In genomic region chr1:23168462-23169218, GRCh38 we compare ENCODE assay signal across 8 cellular contexts. TPM values are rescaled to one million over a fixed set of nuclear protein-coding genes. Genes with fewer than 3 reads are reported as not detected.
DNase-seq lines count a peak whose midpoint lies in the region; ATAC-seq and TF ChIP-seq lines count a peak whose summit lies in the region.

TSS of gene LUZP1 (minus strand) at chr1:23168856.

- peak; percentile 51 for DNase-seq in KG1 (lab: John Stamatoyannopoulos, UW)
- peak; percentile 86 for DNase-seq in RWPE2 (ENCODE audit: low spot score)
- DNase-seq in activated T-helper 9 cell treated with anti-CD3 and anti-CD28 coated beads, Interleukin-2, amount 50 U/mL, for 16 hours (ENCODE audit: low read depth), result peak; percentile 86
- peak; percentile 73 to 90 for DNase-seq in fibroblast of lung (ENCODE audit: low read depth in 2 of 2)
- DNase-seq in naive thymus-derived CD8-positive, alpha-beta T cell, result peak; percentile 74 to 94 (median 84)
- peak; percentile 74 for DNase-seq in stimulated activated naive B cell treated with anti-CD40 and anti-IgM and Interleukin-4, amounts not matched to agents 10 μg/mL and 1 μg/mL and 100 μg/mL, for 72 hours

- no peaks in the 10 kb centered on the region for H3K27me3 ChIP-seq in BLaER1 treated with 17β-estradiol and CSF1 and Interleukin-3, amounts not matched to agents 10 nM and 100 nM
- no peaks in the 10 kb centered on the region for H3K27me3 ChIP-seq in RWPE2 (ENCODE audit: insufficient read depth, poor library complexity, severe bottlenecking)
- no peaks in the 10 kb centered on the region for H3K27me3 ChIP-seq in fibroblast of lung (ENCODE audit: control insufficient read depth, insufficient read depth, low read length)

- H3K36me3 Mint-ChIP-seq in naive thymus-derived CD8-positive, alpha-beta T cell, result no peaks in the 10 kb centered on the region
- H3K36me3 Mint-ChIP-seq in stimulated activated naive B cell treated with anti-CD40 and anti-IgM and Interleukin-4, amounts not matched to agents 10 μg/mL and 1 μg/mL and 100 μg/mL, for 72 hours, result peaks cover 2 to 6% of the 10 kb centered on the region in 2 donors

- ATAC-seq in GM19455 (IDR thresholded peaks at IDR 0.05; ENCODE audit: unreplicated experiment) (peak; percentile 65), RWPE2 (ENCODE audit: low read depth) (peak; percentile 52)
- ATAC-seq in naive thymus-derived CD8-positive, alpha-beta T cell, result peak; percentile 80 to 82
- ATAC-seq in stimulated activated naive B cell treated with anti-CD40 and anti-IgM and Interleukin-4, amounts not matched to agents 10 μg/mL and 1 μg/mL and 100 μg/mL, for 72 hours (replicated peaks), result peak; percentile 80 to 84

- no peaks in the 10 kb centered on the region for H3K9me3 Mint-ChIP-seq in naive thymus-derived CD8-positive, alpha-beta T cell
- no peaks in the 10 kb centered on the region for H3K9me3 Mint-ChIP-seq in stimulated activated naive B cell treated with anti-CD40 and anti-IgM and Interleukin-4, amounts not matched to agents 10 μg/mL and 1 μg/mL and 100 μg/mL, for 72 hours

- peaks cover 59 to 85% (median 72%) of the 10 kb centered on the region in 10 experiments for H3K4me1 ChIP-seq in BLaER1 treated with 17β-estradiol and CSF1 and Interleukin-3, amounts not matched to agents 10 nM and 100 nM
- peaks cover 40% of the 10 kb centered on the region for H3K4me1 ChIP-seq in RWPE2 (ENCODE audit: insufficient read depth, poor library complexity, severe bottlenecking)
- H3K4me1 ChIP-seq in fibroblast of lung (ENCODE audit: control insufficient read depth, extremely low read depth, insufficient read depth, low read length), result peaks cover 13% of the 10 kb centered on the region

- H3K9ac ChIP-seq in BLaER1 treated with 17β-estradiol and CSF1 and Interleukin-3, amounts not matched to agents 10 nM and 100 nM, result peak within 1 kb of the TSS; percentile 89 to 99 (median 98)
- H3K9ac ChIP-seq in fibroblast of lung (ENCODE audit: insufficient read depth, low read length), result peak within 1 kb of the TSS; percentile 90

- H2AFZ ChIP-seq in fibroblast of lung (ENCODE audit: low read length), result peak within 1 kb of the TSS; percentile 45

- H3K4me3 ChIP-seq in BLaER1 treated with 17β-estradiol and CSF1 and Interleukin-3, amounts not matched to agents 10 nM and 100 nM, result peak within 1 kb of the TSS; percentile 75 to 97 (median 92)
- peak within 1 kb of the TSS; percentile 85 for H3K4me3 ChIP-seq in RWPE2 (ENCODE audit: severe bottlenecking)
- H3K4me3 ChIP-seq in fibroblast of lung (replicated peaks in 1 of 4; ENCODE audit: control extremely low read depth in 1 of 4, insufficient read depth in 1 of 4, low read depth in 3 of 4, low read length in 4 of 4), result peak within 1 kb of the TSS; percentile 86 to 89 (median 88)

- peak within 1 kb of the TSS; percentile 80 to 99 (median 95) for H3K27ac ChIP-seq in BLaER1 treated with 17β-estradiol and CSF1 and Interleukin-3, amounts not matched to agents 10 nM and 100 nM
- H3K27ac ChIP-seq in RWPE2 (ENCODE audit: poor library complexity, severe bottlenecking) (peak within 1 kb of the TSS; percentile 87), fibroblast of lung (ENCODE audit: insufficient read depth, low read length) (peak within 1 kb of the TSS; percentile 90)

- peaks cover 12 to 44% (median 37%) of the 10 kb centered on the region in 4 donors for H3K4me1 Mint-ChIP-seq in naive thymus-derived CD8-positive, alpha-beta T cell
- peaks cover 15 to 32% of the 10 kb centered on the region in 2 donors for H3K4me1 Mint-ChIP-seq in stimulated activated naive B cell treated with anti-CD40 and anti-IgM and Interleukin-4, amounts not matched to agents 10 μg/mL and 1 μg/mL and 100 μg/mL, for 72 hours

- TF ChIP-seq CTCF in RWPE2 (IDR thresholded peaks at IDR 0.05; ENCODE audit: poor library complexity, severe bottlenecking) (no peak), fibroblast of lung (conservative IDR thresholded peaks at IDR 0.05 in 1 of 2, IDR thresholded peaks at IDR 0.05 in 1 of 2; ENCODE audit: low read depth in 1 of 2, low read length in 2 of 2) (no peak)

- POLR2A ChIA-PET in naive thymus-derived CD8-positive, alpha-beta T cell (lab: Charles Lee), result interaction anchor here (0.6 to 1.4 kb wide), 3 partner anchors 14 to 68 kb away, joined by 4 to 10 read pairs (median 5); no protein-coding TSS in a partner anchor

- H3K4me3 Mint-ChIP-seq in naive thymus-derived CD8-positive, alpha-beta T cell, result peak within 1 kb of the TSS; percentile 91 to 97 (median 96)
- peak within 1 kb of the TSS; percentile 100 for H3K4me3 Mint-ChIP-seq in stimulated activated naive B cell treated with anti-CD40 and anti-IgM and Interleukin-4, amounts not matched to agents 10 μg/mL and 1 μg/mL and 100 μg/mL, for 72 hours

- peak within 1 kb of the TSS; percentile 88 to 98 (median 93) for H3K4me2 ChIP-seq in BLaER1 treated with 17β-estradiol and CSF1 and Interleukin-3, amounts not matched to agents 10 nM and 100 nM
- H3K4me2 ChIP-seq in fibroblast of lung (ENCODE audit: extremely low read depth, insufficient read depth, low read length), result peak within 1 kb of the TSS; percentile 81

- H3K79me2 ChIP-seq in fibroblast of lung (ENCODE audit: control insufficient read depth, insufficient read depth, low read length), result peaks cover 38% of the 10 kb centered on the region

- H4K20me1 ChIP-seq in BLaER1 treated with 17β-estradiol and CSF1 and Interleukin-3, amounts not matched to agents 10 nM and 100 nM, result peaks cover 40 to 44% (median 44%) of the 10 kb centered on the region in 11 experiments
- no peaks in the 10 kb centered on the region for H4K20me1 ChIP-seq in fibroblast of lung (ENCODE audit: control insufficient read depth, extremely low read depth, insufficient read depth, low read length)

- H3K27ac Mint-ChIP-seq in naive thymus-derived CD8-positive, alpha-beta T cell, result peak within 1 kb of the TSS; percentile 69 to 96 (median 91)
- H3K27ac Mint-ChIP-seq in stimulated activated naive B cell treated with anti-CD40 and anti-IgM and Interleukin-4, amounts not matched to agents 10 μg/mL and 1 μg/mL and 100 μg/mL, for 72 hours, result peak within 1 kb of the TSS; percentile 94

- H3K36me3 ChIP-seq in BLaER1 treated with 17β-estradiol and CSF1 and Interleukin-3, amounts not matched to agents 10 nM and 100 nM, result peaks cover 0 to 36% (median 7%) of the 10 kb centered on the region in 11 experiments; a peak in 11 of 22 replicates
- H3K36me3 ChIP-seq in RWPE2 (ENCODE audit: low read depth) (no peaks in the 10 kb centered on the region), fibroblast of lung (ENCODE audit: control insufficient read depth, insufficient read depth, low read length) (no peaks in the 10 kb centered on the region)

- H3K27me3 Mint-ChIP-seq in naive thymus-derived CD8-positive, alpha-beta T cell, result no peaks in the 10 kb centered on the region
- H3K27me3 Mint-ChIP-seq in stimulated activated naive B cell treated with anti-CD40 and anti-IgM and Interleukin-4, amounts not matched to agents 10 μg/mL and 1 μg/mL and 100 μg/mL, for 72 hours, result no peaks in the 10 kb centered on the region

- H3K9me3 ChIP-seq in BLaER1 treated with 17β-estradiol and CSF1 and Interleukin-3, amounts not matched to agents 10 nM and 100 nM (replicated peaks in 1 of 11), result no peaks in the 10 kb centered on the region
- H3K9me3 ChIP-seq in RWPE2 (ENCODE audit: severe bottlenecking), result no peaks in the 10 kb centered on the region
- H3K9me3 ChIP-seq in fibroblast of lung (ENCODE audit: control insufficient read depth, insufficient read depth, low read depth, low read length), result no peaks in the 10 kb centered on the region

RNA-seq across cellular contexts. Expression of gene LUZP1, which starts in this region (rescaled TPM):
- 15.7 and 18.8 TPM in 2 replicates for total RNA-seq in fibroblast of lung
- polyA plus RNA-seq in fibroblast of lung, result 23.7 and 27.2 TPM in 2 replicates
- 17.7 and 23.6 TPM in 2 replicates for polyA plus RNA-seq in fibroblast of lung (2012)
- polyA minus RNA-seq in fibroblast of lung (ENCODE audit: low replicate concordance), result 34.6 and 36.6 TPM in 2 replicates
- total RNA-seq in naive thymus-derived CD8-positive, alpha-beta T cell, result 10 to 100 TPM; 14.4 to 16.8 TPM
- polyA plus RNA-seq in naive thymus-derived CD8-positive, alpha-beta T cell, result 10 to 100 TPM in 2 of 3 donors, 1 to 10 TPM in 1; 8.1 to 12.2 (median 10.2) TPM

Comparison
In these comparisons a context has a peak if more than half of its experiments do, and no peak if none do; other contexts are left out.
1. Peak in every context shown above with its lines: DNase-seq, ATAC-seq, H3K4me3 ChIP-seq and H3K27ac ChIP-seq.